Comparison of ENCODE assay signal across 17 cellular contexts in genomic region chr21:34177919-34178567, GRCh38.
DNase-seq lines count a peak whose midpoint lies in the region; ATAC-seq and FAIRE-seq lines count a peak whose summit lies in the region.
"Had no signal": no experiment of that assay in that cellular context is flagged by ENCODE, and none has a peak within 500 bp of the region (broad histone marks: within the 10 kb centered on the region; RNA-seq: fewer than 3 reads in every experiment).

No MANE protein-coding gene starts in this region.

- peaks cover 23% of the 10 kb centered on the region for H3K4me1 Mint-ChIP-seq in activated T-cell treated with anti-CD3 and anti-CD28 coated beads, Interleukin-2, amount 50 U/mL, for 72 hours (ENCODE audit: low read depth)
- H3K4me1 Mint-ChIP-seq in activated T-cell treated with anti-CD3 and anti-CD28 coated beads, Interleukin-2, amount 50 U/mL, for 24 hours (ENCODE audit: low read depth): peaks cover 6% of the 10 kb centered on the region
- H3K4me1 Mint-ChIP-seq in activated T-helper 2 cell treated with anti-CD3 and anti-CD28 coated beads, Interferon-gamma antibody, Interleukin-2, Interleukin-4, amounts not matched to agents 10 μg/mL and 5 μg/mL and 100 μg/mL, durations not matched to agents 14 hours and 24 hours and 36 hours (ENCODE audit: low read depth): peaks cover 21% of the 10 kb centered on the region
- H3K4me1 Mint-ChIP-seq in stimulated activated effector memory CD8-positive, alpha-beta T cell treated with anti-CD3 and anti-CD28 coated beads, Interleukin-12 subunit alpha, Interleukin-12 subunit beta, amount 100 ng/mL, for 72 hours: no peaks in the 10 kb centered on the region
- H3K4me1 Mint-ChIP-seq: CD8-positive, alpha-beta memory T cell had no signal

- ATAC-seq in activated T-cell treated with anti-CD3 and anti-CD28 coated beads, Interleukin-2, amount 50 U/mL, for 72 hours (replicated peaks in 1 of 2): peak; percentile 73 to 89
- no peak for ATAC-seq in stimulated activated effector memory CD8-positive, alpha-beta T cell treated with anti-CD3 and anti-CD28 coated beads, Interleukin-12 subunit alpha, Interleukin-12 subunit beta, amount 100 ng/mL, for 72 hours
- no peak for ATAC-seq in GM18909 (IDR thresholded peaks at IDR 0.05; ENCODE audit: poor library complexity, unreplicated experiment)
- ATAC-seq in HG02623 (IDR thresholded peaks at IDR 0.05; ENCODE audit: unreplicated experiment): no peak

- intact Hi-C loops in activated T-helper 2 cell treated with anti-CD3 and anti-CD28 coated beads, Interferon-gamma antibody, Interleukin-2, Interleukin-4, amounts not matched to agents 10 μg/mL and 5 μg/mL and 100 μg/mL, durations not matched to agents 14 hours and 24 hours and 36 hours (cut with micrococcal nuclease): no loop called here

- peaks cover 13 to 19% of the 10 kb centered on the region in 2 donors for H3K36me3 Mint-ChIP-seq in activated T-cell treated with anti-CD3 and anti-CD28 coated beads, Interleukin-2, amount 50 U/mL, for 72 hours (ENCODE audit: insufficient read depth in 2 of 2)
- peaks cover 9% of the 10 kb centered on the region for H3K36me3 Mint-ChIP-seq in activated T-cell treated with anti-CD3 and anti-CD28 coated beads, Interleukin-2, amount 50 U/mL, for 24 hours (ENCODE audit: low read depth)
- H3K36me3 Mint-ChIP-seq in activated T-helper 2 cell treated with anti-CD3 and anti-CD28 coated beads, Interferon-gamma antibody, Interleukin-2, Interleukin-4, amounts not matched to agents 10 μg/mL and 5 μg/mL and 100 μg/mL, durations not matched to agents 14 hours and 24 hours and 36 hours (ENCODE audit: low read depth): peaks cover 19% of the 10 kb centered on the region
- H3K36me3 Mint-ChIP-seq in stimulated activated effector memory CD8-positive, alpha-beta T cell treated with anti-CD3 and anti-CD28 coated beads, Interleukin-12 subunit alpha, Interleukin-12 subunit beta, amount 100 ng/mL, for 72 hours: no peaks in the 10 kb centered on the region

- FAIRE-seq in HTR-8/SVneo (lab: Jason Lieb, UNC): peak; percentile 54
- FAIRE-seq: G401.6, GM12891, H1 had no signal

- DNase-seq in activated T-cell treated with anti-CD3 and anti-CD28 coated beads, Interleukin-2, amount 50 U/mL, for 72 hours: no peak
- DNase-seq in activated T-cell treated with anti-CD3 and anti-CD28 coated beads, Interleukin-2, amount 50 U/mL, for 24 hours: no peak
- no peak for DNase-seq in HTR-8/SVneo (ENCODE audit: insufficient read length, low spot score)
- no peak for DNase-seq in activated T-helper 2 cell treated with anti-CD3 and anti-CD28 coated beads, Interferon-gamma antibody, Interleukin-2, Interleukin-4, amounts not matched to agents 10 μg/mL and 5 μg/mL and 100 μg/mL, durations not matched to agents 14 hours and 24 hours and 36 hours (ENCODE audit: low spot score)
- no peak for DNase-seq in stimulated activated effector memory CD8-positive, alpha-beta T cell treated with anti-CD3 and anti-CD28 coated beads, Interleukin-12 subunit alpha, Interleukin-12 subunit beta, amount 100 ng/mL, for 72 hours (ENCODE audit: low spot score in 2 of 2)
- DNase-seq: ACHN; BE2C; C1 segment of cervical spinal cord; CD4-positive, CD25-positive, alpha-beta regulatory T cell; CD8-positive, alpha-beta memory T cell; COR-L47; H9 had no signal

- peak overlapping the region in 1 of 2 donors; percentile 3 for H3K4me3 Mint-ChIP-seq in activated T-cell treated with anti-CD3 and anti-CD28 coated beads, Interleukin-2, amount 50 U/mL, for 72 hours
- no peak overlapping the region for H3K4me3 Mint-ChIP-seq in activated T-cell treated with anti-CD3 and anti-CD28 coated beads, Interleukin-2, amount 50 U/mL, for 24 hours
- H3K4me3 Mint-ChIP-seq in activated T-helper 2 cell treated with anti-CD3 and anti-CD28 coated beads, Interferon-gamma antibody, Interleukin-2, Interleukin-4, amounts not matched to agents 10 μg/mL and 5 μg/mL and 100 μg/mL, durations not matched to agents 14 hours and 24 hours and 36 hours (ENCODE audit: low read depth): no peak overlapping the region
- H3K4me3 Mint-ChIP-seq in stimulated activated effector memory CD8-positive, alpha-beta T cell treated with anti-CD3 and anti-CD28 coated beads, Interleukin-12 subunit alpha, Interleukin-12 subunit beta, amount 100 ng/mL, for 72 hours: no peak overlapping the region
- H3K4me3 Mint-ChIP-seq: CD4-positive, CD25-positive, alpha-beta regulatory T cell; CD8-positive, alpha-beta memory T cell had no signal

- H3K27ac Mint-ChIP-seq in activated T-cell treated with anti-CD3 and anti-CD28 coated beads, Interleukin-2, amount 50 U/mL, for 72 hours: no peak overlapping the region
- no peak overlapping the region for H3K27ac Mint-ChIP-seq in activated T-cell treated with anti-CD3 and anti-CD28 coated beads, Interleukin-2, amount 50 U/mL, for 24 hours
- H3K27ac Mint-ChIP-seq in activated T-helper 2 cell treated with anti-CD3 and anti-CD28 coated beads, Interferon-gamma antibody, Interleukin-2, Interleukin-4, amounts not matched to agents 10 μg/mL and 5 μg/mL and 100 μg/mL, durations not matched to agents 14 hours and 24 hours and 36 hours: peak overlapping the region; percentile 60
- peak overlapping the region; percentile 34 for H3K27ac Mint-ChIP-seq in stimulated activated effector memory CD8-positive, alpha-beta T cell treated with anti-CD3 and anti-CD28 coated beads, Interleukin-12 subunit alpha, Interleukin-12 subunit beta, amount 100 ng/mL, for 72 hours
- H3K27ac Mint-ChIP-seq: CD4-positive, CD25-positive, alpha-beta regulatory T cell; CD8-positive, alpha-beta memory T cell; H9 had no signal

- H3K27me3 Mint-ChIP-seq in activated T-cell treated with anti-CD3 and anti-CD28 coated beads, Interleukin-2, amount 50 U/mL, for 72 hours (ENCODE audit: low read depth): no peaks in the 10 kb centered on the region
- no peaks in the 10 kb centered on the region for H3K27me3 Mint-ChIP-seq in activated T-cell treated with anti-CD3 and anti-CD28 coated beads, Interleukin-2, amount 50 U/mL, for 24 hours
- no peaks in the 10 kb centered on the region for H3K27me3 Mint-ChIP-seq in activated T-helper 2 cell treated with anti-CD3 and anti-CD28 coated beads, Interferon-gamma antibody, Interleukin-2, Interleukin-4, amounts not matched to agents 10 μg/mL and 5 μg/mL and 100 μg/mL, durations not matched to agents 14 hours and 24 hours and 36 hours (ENCODE audit: low read depth)
- H3K27me3 Mint-ChIP-seq: CD4-positive, CD25-positive, alpha-beta regulatory T cell had no signal

- H3K9me3 Mint-ChIP-seq in activated T-cell treated with anti-CD3 and anti-CD28 coated beads, Interleukin-2, amount 50 U/mL, for 72 hours: peaks cover 12 to 13% of the 10 kb centered on the region in 2 donors
- H3K9me3 Mint-ChIP-seq in activated T-cell treated with anti-CD3 and anti-CD28 coated beads, Interleukin-2, amount 50 U/mL, for 24 hours: peaks cover 24% of the 10 kb centered on the region
- peaks cover 43% of the 10 kb centered on the region for H3K9me3 Mint-ChIP-seq in activated T-helper 2 cell treated with anti-CD3 and anti-CD28 coated beads, Interferon-gamma antibody, Interleukin-2, Interleukin-4, amounts not matched to agents 10 μg/mL and 5 μg/mL and 100 μg/mL, durations not matched to agents 14 hours and 24 hours and 36 hours
- peaks cover 18% of the 10 kb centered on the region for H3K9me3 Mint-ChIP-seq in stimulated activated effector memory CD8-positive, alpha-beta T cell treated with anti-CD3 and anti-CD28 coated beads, Interleukin-12 subunit alpha, Interleukin-12 subunit beta, amount 100 ng/mL, for 72 hours

Comparison
In these comparisons a context has a peak if more than half of its experiments do, and no peak if none do; other contexts are left out.
1. ATAC-seq: peak in activated T-cell treated with anti-CD3 and anti-CD28 coated beads, Interleukin-2, amount 50 U/mL, for 72 hours (2 of 2); none in stimulated activated effector memory CD8-positive, alpha-beta T cell treated with anti-CD3 and anti-CD28 coated beads, Interleukin-12 subunit alpha, Interleukin-12 subunit beta, amount 100 ng/mL, for 72 hours (single experiment), GM18909 (single experiment) and HG02623 (single experiment).
2. H3K27ac Mint-ChIP-seq: peak in activated T-helper 2 cell treated with anti-CD3 and anti-CD28 coated beads, Interferon-gamma antibody, Interleukin-2, Interleukin-4, amounts not matched to agents 10 μg/mL and 5 μg/mL and 100 μg/mL, durations not matched to agents 14 hours and 24 hours and 36 hours (single experiment) and stimulated activated effector memory CD8-positive, alpha-beta T cell treated with anti-CD3 and anti-CD28 coated beads, Interleukin-12 subunit alpha, Interleukin-12 subunit beta, amount 100 ng/mL, for 72 hours (single experiment); none in activated T-cell treated with anti-CD3 and anti-CD28 coated beads, Interleukin-2, amount 50 U/mL, for 72 hours (single experiment) and activated T-cell treated with anti-CD3 and anti-CD28 coated beads, Interleukin-2, amount 50 U/mL, for 24 hours (single experiment).